Comparison of ENCODE assay signal across 8 cellular contexts in genomic region chr5:150640311-150641005, GRCh38. TPM values are rescaled to one million over a fixed set of nuclear protein-coding genes. Genes with fewer than 3 reads are reported as not detected.
DNase-seq lines count a peak whose midpoint lies in the region; ATAC-seq and TF ChIP-seq lines count a peak whose summit lies in the region.

SYNPO (plus strand) TSS chr5:150640660; CDS start chr5:150648276, 7,616 bp downstream.

- H3K27ac ChIP-seq in AG04450 (ENCODE audit: low read depth, low read length) = peak within 1 kb of the TSS; percentile 95
- peak within 1 kb of the TSS in 58 of 59 donors; percentile 55 to 95 (median 86) for H3K27ac ChIP-seq in dorsolateral prefrontal cortex

- TF ChIP-seq CTCF in AG04450 (IDR thresholded peaks at IDR 0.05; ENCODE audit: low read depth, low read length) (no peak; the same call in 1 of the 2 replicates), dorsolateral prefrontal cortex (IDR thresholded peaks at IDR 0.05 in 54 of 56, conservative IDR thresholded peaks at IDR 0.05 in 2 of 56; ENCODE audit: low read depth in 1 of 56, partially characterized antibody in 56 of 56) (no peak)

- peaks cover 14% of the 10 kb centered on the region for H3K27me3 Mint-ChIP-seq in activated naive CD8-positive, alpha-beta T cell treated with anti-CD3 and anti-CD28 coated beads for 36 hours

- no peak within 1 kb of the TSS for H3K27ac Mint-ChIP-seq in activated naive CD8-positive, alpha-beta T cell treated with anti-CD3 and anti-CD28 coated beads for 36 hours

- H3K4me3 Mint-ChIP-seq in activated naive CD8-positive, alpha-beta T cell treated with anti-CD3 and anti-CD28 coated beads for 36 hours = no peak within 1 kb of the TSS

- H3K4me1 Mint-ChIP-seq in activated naive CD8-positive, alpha-beta T cell treated with anti-CD3 and anti-CD28 coated beads for 36 hours = no peaks in the 10 kb centered on the region

- POLR2A ChIA-PET in AG04450 (lab: Yijun Ruan, JAX) = interaction anchor here (0.8 to 1.8 kb wide), 5 partner anchors 17 to 143 kb away, joined by 3 to 8 read pairs (median 3); partner anchors contain the start of gene RBM22

- intact Hi-C loops in dorsolateral prefrontal cortex (cut with DNase I) = no loop called here

- CTCF ChIA-PET in AG04450 (lab: Charles Lee) = interaction anchor here (0.6 to 1.2 kb wide), 4 partner anchors 17 to 181 kb away, joined by 3 to 6 read pairs (median 4); partner anchors contain the start of gene RBM22

- H3K4me3 ChIP-seq in AG04450 (ENCODE audit: low read depth, low read length) (peak within 1 kb of the TSS; percentile 74), dorsolateral prefrontal cortex (peak within 1 kb of the TSS in 55 of 59 donors; percentile 4 to 61 (median 43))

- H3K9me3 ChIP-seq in AG04450 (ENCODE audit: control insufficient read depth, insufficient read depth, low read length) = no peaks in the 10 kb centered on the region

- ATAC-seq in HG03175 (IDR thresholded peaks at IDR 0.05; ENCODE audit: unreplicated experiment) = no peak
- ATAC-seq in HG03432 (IDR thresholded peaks at IDR 0.05; ENCODE audit: unreplicated experiment) = no peak

- H3K9me3 Mint-ChIP-seq in activated naive CD8-positive, alpha-beta T cell treated with anti-CD3 and anti-CD28 coated beads for 36 hours = no peaks in the 10 kb centered on the region

- H3K36me3 Mint-ChIP-seq in activated naive CD8-positive, alpha-beta T cell treated with anti-CD3 and anti-CD28 coated beads for 36 hours = no peaks in the 10 kb centered on the region

- DNase-seq in AG04450 (ENCODE audit: low read depth, low spot score) (peak; percentile 80), MV-4-11 (lab: John Stamatoyannopoulos, UW) (peak; percentile 52), dorsolateral prefrontal cortex (peak in 6 of 10 donors; percentile 56 to 79 (median 67)), middle frontal gyrus (ENCODE audit: extremely low spot score, low spot score) (peak; percentile 34)
- DNase-seq in activated naive CD8-positive, alpha-beta T cell treated with anti-CD3 and anti-CD28 coated beads for 36 hours = no peak
- DNase-seq in activated CD8-positive, alpha-beta memory T cell treated with anti-CD3 and anti-CD28 coated beads for 24 hours = no peak

- H3K27me3 ChIP-seq in AG04450 (ENCODE audit: control insufficient read depth, insufficient read depth, low read length) (no peaks in the 10 kb centered on the region), dorsolateral prefrontal cortex (no peaks in the 10 kb centered on the region)

RNA-seq across cellular contexts. Expression of gene SYNPO, which starts in this region (rescaled TPM):
- 10.1 and 12.7 TPM in 2 replicates for polyA plus RNA-seq in AG04450 (2011; rRNA removed)
- polyA minus RNA-seq in AG04450 (2011; rRNA and poly(A)+ RNA removed) = 31.9 and 45.2 TPM in 2 replicates
- total RNA-seq in dorsolateral prefrontal cortex = 100 to 1,000 TPM in 116 of 120 experiments, 10 to 100 TPM in 4; 47.3 to 302 (median 180) TPM
- total RNA-seq in activated naive CD8-positive, alpha-beta T cell treated with anti-CD3 and anti-CD28 coated beads for 36 hours = under 1 TPM; 0.39 to 0.76 TPM

Comparison
In these comparisons a context has a peak if more than half of its experiments do, and no peak if none do; other contexts are left out.
1. RNA of gene SYNPO (total RNA-seq): 47.3 to 302 TPM in dorsolateral prefrontal cortex; 0.39 to 0.76 TPM in activated naive CD8-positive, alpha-beta T cell treated with anti-CD3 and anti-CD28 coated beads for 36 hours; every median in the first group is over 10 times any median in the second.
2. DNase-seq: peak in AG04450 (single experiment), MV-4-11 (single experiment), dorsolateral prefrontal cortex (6 of 10) and middle frontal gyrus (single experiment); none in activated naive CD8-positive, alpha-beta T cell treated with anti-CD3 and anti-CD28 coated beads for 36 hours (single experiment) and activated CD8-positive, alpha-beta memory T cell treated with anti-CD3 and anti-CD28 coated beads for 24 hours (single experiment).